ENCODE assay signal across 1 cellular context in the genomic region with DNA sequence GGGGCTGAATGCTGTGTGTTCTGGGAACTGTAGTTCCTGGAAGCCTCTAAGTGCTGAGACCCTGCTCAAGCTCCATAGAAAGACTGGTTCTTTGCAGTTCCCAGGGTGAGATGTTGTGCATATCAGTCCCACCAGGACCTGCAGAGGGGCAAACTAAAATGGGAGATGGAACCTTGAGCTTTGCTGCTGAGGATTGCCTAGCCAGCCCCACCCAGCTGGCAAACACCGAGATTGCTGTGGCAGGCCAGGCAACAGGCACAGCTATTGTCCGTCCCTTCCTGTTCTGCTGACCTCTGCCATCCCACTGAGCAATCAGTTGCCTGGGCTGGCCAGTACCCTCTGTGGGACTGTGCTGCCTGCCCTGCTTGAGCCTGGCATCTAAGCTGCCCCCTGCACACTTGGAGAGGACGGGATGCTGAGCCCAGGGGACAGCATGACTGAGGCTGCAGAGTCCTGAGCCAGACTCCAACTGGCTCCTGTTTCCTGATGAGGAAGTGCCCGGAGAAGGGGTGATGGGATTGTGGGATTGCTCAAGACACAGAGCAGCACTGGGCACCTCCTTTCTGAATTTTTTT.
TF ChIP-seq lines count a peak whose summit lies in the region.

No MANE protein-coding gene starts in this region.

TF ChIP-seq in HepG2, 621 proteins besides CTCF, POLR2A, EP300 and RAD21 (continued from another document and continues in another):
- no peak for TF ChIP-seq ZNF431 (CRISPR knock-in tag; IDR thresholded peaks at IDR 0.05; ENCODE audit: borderline replicate concordance, low read depth)
- TF ChIP-seq, protein P1, sequence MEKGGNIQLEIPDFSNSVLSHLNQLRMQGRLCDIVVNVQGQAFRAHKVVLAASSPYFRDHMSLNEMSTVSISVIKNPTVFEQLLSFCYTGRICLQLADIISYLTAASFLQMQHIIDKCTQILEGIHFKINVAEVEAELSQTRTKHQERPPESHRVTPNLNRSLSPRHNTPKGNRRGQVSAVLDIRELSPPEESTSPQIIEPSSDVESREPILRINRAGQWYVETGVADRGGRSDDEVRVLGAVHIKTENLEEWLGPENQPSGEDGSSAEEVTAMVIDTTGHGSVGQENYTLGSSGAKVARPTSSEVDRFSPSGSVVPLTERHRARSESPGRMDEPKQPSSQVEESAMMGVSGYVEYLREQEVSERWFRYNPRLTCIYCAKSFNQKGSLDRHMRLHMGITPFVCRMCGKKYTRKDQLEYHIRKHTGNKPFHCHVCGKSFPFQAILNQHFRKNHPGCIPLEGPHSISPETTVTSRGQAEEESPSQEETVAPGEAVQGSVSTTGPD (CRISPR knock-in tag; IDR thresholded peaks at IDR 0.05), result 0 out of 2 replicates have a peak, but pooled peaks have one; percentile 41
- TF ChIP-seq ZNF768 (CRISPR knock-in tag; IDR thresholded peaks at IDR 0.05), result peak; percentile 67; the same call in 1 of the 2 replicates
- TF ChIP-seq ZNF530 (CRISPR knock-in tag; IDR thresholded peaks at IDR 0.05; ENCODE audit: low read depth), result no peak
- TF ChIP-seq, protein P2, sequence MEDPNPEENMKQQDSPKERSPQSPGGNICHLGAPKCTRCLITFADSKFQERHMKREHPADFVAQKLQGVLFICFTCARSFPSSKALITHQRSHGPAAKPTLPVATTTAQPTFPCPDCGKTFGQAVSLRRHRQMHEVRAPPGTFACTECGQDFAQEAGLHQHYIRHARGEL (CRISPR knock-in tag; IDR thresholded peaks at IDR 0.05), result no peak
- peak; percentile 60; the same call in 1 of the 2 replicates for TF ChIP-seq SAP130 (CRISPR knock-in tag; IDR thresholded peaks at IDR 0.05; ENCODE audit: low read depth)
- TF ChIP-seq SMARCC2 (IDR thresholded peaks at IDR 0.05), result no peak
- TF ChIP-seq ZNF138 (CRISPR knock-in tag; IDR thresholded peaks at IDR 0.05; ENCODE audit: low read depth), result no peak
- no peak for TF ChIP-seq RFXANK (CRISPR knock-in tag; IDR thresholded peaks at IDR 0.05)
- TF ChIP-seq, protein P3, sequence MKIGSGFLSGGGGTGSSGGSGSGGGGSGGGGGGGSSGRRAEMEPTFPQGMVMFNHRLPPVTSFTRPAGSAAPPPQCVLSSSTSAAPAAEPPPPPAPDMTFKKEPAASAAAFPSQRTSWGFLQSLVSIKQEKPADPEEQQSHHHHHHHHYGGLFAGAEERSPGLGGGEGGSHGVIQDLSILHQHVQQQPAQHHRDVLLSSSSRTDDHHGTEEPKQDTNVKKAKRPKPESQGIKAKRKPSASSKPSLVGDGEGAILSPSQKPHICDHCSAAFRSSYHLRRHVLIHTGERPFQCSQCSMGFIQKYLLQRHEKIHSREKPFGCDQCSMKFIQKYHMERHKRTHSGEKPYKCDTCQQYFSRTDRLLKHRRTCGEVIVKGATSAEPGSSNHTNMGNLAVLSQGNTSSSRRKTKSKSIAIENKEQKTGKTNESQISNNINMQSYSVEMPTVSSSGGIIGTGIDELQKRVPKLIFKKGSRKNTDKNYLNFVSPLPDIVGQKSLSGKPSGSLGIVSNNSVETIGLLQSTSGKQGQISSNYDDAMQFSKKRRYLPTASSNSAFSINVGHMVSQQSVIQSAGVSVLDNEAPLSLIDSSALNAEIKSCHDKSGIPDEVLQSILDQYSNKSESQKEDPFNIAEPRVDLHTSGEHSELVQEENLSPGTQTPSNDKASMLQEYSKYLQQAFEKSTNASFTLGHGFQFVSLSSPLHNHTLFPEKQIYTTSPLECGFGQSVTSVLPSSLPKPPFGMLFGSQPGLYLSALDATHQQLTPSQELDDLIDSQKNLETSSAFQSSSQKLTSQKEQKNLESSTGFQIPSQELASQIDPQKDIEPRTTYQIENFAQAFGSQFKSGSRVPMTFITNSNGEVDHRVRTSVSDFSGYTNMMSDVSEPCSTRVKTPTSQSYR (CRISPR knock-in tag; IDR thresholded peaks at IDR 0.05; ENCODE audit: borderline replicate concordance), result 0 out of 2 replicates have a peak, but pooled peaks have one; percentile 29
- TF ChIP-seq ZNF331 (CRISPR knock-in tag; IDR thresholded peaks at IDR 0.05), result peak; percentile 49; the same call in 1 of the 2 replicates
- TF ChIP-seq ATRX (CRISPR knock-in tag; IDR thresholded peaks at IDR 0.05; ENCODE audit: borderline replicate concordance), result no peak
- TF ChIP-seq MEIS2 (CRISPR knock-in tag; IDR thresholded peaks at IDR 0.05), result no peak
- no peak for TF ChIP-seq IRX3 (CRISPR knock-in tag; IDR thresholded peaks at IDR 0.05; ENCODE audit: borderline replicate concordance, low read depth)
- TF ChIP-seq, protein P4, sequence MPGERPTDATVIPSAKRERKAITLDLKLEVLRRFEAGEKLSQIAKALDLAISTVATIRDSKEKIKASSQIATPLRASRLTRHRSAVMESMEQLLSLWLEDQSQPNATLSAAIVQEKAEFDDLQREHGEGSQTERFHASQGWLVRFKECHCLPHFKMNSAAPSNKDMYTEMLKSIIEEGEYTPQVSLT (CRISPR knock-in tag; IDR thresholded peaks at IDR 0.05; ENCODE audit: borderline replicate concordance, low read depth), result no peak
- TF ChIP-seq FOXK1 (CRISPR knock-in tag; IDR thresholded peaks at IDR 0.05; ENCODE audit: borderline replicate concordance, low read depth), result no peak
- TF ChIP-seq, protein P5, sequence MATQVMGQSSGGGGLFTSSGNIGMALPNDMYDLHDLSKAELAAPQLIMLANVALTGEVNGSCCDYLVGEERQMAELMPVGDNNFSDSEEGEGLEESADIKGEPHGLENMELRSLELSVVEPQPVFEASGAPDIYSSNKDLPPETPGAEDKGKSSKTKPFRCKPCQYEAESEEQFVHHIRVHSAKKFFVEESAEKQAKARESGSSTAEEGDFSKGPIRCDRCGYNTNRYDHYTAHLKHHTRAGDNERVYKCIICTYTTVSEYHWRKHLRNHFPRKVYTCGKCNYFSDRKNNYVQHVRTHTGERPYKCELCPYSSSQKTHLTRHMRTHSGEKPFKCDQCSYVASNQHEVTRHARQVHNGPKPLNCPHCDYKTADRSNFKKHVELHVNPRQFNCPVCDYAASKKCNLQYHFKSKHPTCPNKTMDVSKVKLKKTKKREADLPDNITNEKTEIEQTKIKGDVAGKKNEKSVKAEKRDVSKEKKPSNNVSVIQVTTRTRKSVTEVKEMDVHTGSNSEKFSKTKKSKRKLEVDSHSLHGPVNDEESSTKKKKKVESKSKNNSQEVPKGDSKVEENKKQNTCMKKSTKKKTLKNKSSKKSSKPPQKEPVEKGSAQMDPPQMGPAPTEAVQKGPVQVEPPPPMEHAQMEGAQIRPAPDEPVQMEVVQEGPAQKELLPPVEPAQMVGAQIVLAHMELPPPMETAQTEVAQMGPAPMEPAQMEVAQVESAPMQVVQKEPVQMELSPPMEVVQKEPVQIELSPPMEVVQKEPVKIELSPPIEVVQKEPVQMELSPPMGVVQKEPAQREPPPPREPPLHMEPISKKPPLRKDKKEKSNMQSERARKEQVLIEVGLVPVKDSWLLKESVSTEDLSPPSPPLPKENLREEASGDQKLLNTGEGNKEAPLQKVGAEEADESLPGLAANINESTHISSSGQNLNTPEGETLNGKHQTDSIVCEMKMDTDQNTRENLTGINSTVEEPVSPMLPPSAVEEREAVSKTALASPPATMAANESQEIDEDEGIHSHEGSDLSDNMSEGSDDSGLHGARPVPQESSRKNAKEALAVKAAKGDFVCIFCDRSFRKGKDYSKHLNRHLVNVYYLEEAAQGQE (IDR thresholded peaks at IDR 0.05; ENCODE audit: borderline replicate concordance in 1 of 2, low read depth in 1 of 2, low read length in 2 of 2), result peak in 1 of 2 experiments; percentile 41; a peak in 1 of 4 replicates
- TF ChIP-seq, protein P6, sequence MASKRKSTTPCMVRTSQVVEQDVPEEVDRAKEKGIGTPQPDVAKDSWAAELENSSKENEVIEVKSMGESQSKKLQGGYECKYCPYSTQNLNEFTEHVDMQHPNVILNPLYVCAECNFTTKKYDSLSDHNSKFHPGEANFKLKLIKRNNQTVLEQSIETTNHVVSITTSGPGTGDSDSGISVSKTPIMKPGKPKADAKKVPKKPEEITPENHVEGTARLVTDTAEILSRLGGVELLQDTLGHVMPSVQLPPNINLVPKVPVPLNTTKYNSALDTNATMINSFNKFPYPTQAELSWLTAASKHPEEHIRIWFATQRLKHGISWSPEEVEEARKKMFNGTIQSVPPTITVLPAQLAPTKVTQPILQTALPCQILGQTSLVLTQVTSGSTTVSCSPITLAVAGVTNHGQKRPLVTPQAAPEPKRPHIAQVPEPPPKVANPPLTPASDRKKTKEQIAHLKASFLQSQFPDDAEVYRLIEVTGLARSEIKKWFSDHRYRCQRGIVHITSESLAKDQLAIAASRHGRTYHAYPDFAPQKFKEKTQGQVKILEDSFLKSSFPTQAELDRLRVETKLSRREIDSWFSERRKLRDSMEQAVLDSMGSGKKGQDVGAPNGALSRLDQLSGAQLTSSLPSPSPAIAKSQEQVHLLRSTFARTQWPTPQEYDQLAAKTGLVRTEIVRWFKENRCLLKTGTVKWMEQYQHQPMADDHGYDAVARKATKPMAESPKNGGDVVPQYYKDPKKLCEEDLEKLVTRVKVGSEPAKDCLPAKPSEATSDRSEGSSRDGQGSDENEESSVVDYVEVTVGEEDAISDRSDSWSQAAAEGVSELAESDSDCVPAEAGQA (IDR thresholded peaks at IDR 0.05; ENCODE audit: low read depth), result no peak
- TF ChIP-seq, protein P6 (CRISPR knock-in tag; IDR thresholded peaks at IDR 0.05; ENCODE audit: borderline replicate concordance), result no peak
- TF ChIP-seq SP140L (CRISPR knock-in tag; IDR thresholded peaks at IDR 0.05; ENCODE audit: borderline replicate concordance), result no peak
- TF ChIP-seq ZNF367 (CRISPR knock-in tag; IDR thresholded peaks at IDR 0.05; ENCODE audit: borderline replicate concordance), result no peak
- TF ChIP-seq, protein P7, sequence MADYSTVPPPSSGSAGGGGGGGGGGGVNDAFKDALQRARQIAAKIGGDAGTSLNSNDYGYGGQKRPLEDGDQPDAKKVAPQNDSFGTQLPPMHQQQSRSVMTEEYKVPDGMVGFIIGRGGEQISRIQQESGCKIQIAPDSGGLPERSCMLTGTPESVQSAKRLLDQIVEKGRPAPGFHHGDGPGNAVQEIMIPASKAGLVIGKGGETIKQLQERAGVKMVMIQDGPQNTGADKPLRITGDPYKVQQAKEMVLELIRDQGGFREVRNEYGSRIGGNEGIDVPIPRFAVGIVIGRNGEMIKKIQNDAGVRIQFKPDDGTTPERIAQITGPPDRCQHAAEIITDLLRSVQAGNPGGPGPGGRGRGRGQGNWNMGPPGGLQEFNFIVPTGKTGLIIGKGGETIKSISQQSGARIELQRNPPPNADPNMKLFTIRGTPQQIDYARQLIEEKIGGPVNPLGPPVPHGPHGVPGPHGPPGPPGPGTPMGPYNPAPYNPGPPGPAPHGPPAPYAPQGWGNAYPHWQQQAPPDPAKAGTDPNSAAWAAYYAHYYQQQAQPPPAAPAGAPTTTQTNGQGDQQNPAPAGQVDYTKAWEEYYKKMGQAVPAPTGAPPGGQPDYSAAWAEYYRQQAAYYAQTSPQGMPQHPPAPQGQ (CRISPR knock-in tag; IDR thresholded peaks at IDR 0.05; ENCODE audit: borderline replicate concordance), result no peak
- TF ChIP-seq CEBPG (CRISPR knock-in tag; IDR thresholded peaks at IDR 0.05), result peak; percentile 54; the same call in 1 of the 2 replicates
- TF ChIP-seq, protein P8, sequence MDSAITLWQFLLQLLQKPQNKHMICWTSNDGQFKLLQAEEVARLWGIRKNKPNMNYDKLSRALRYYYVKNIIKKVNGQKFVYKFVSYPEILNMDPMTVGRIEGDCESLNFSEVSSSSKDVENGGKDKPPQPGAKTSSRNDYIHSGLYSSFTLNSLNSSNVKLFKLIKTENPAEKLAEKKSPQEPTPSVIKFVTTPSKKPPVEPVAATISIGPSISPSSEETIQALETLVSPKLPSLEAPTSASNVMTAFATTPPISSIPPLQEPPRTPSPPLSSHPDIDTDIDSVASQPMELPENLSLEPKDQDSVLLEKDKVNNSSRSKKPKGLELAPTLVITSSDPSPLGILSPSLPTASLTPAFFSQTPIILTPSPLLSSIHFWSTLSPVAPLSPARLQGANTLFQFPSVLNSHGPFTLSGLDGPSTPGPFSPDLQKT (CRISPR knock-in tag; IDR thresholded peaks at IDR 0.05; ENCODE audit: borderline replicate concordance), result no peak
